ENCODE assay signal across 8 cellular contexts in the genomic region with DNA sequence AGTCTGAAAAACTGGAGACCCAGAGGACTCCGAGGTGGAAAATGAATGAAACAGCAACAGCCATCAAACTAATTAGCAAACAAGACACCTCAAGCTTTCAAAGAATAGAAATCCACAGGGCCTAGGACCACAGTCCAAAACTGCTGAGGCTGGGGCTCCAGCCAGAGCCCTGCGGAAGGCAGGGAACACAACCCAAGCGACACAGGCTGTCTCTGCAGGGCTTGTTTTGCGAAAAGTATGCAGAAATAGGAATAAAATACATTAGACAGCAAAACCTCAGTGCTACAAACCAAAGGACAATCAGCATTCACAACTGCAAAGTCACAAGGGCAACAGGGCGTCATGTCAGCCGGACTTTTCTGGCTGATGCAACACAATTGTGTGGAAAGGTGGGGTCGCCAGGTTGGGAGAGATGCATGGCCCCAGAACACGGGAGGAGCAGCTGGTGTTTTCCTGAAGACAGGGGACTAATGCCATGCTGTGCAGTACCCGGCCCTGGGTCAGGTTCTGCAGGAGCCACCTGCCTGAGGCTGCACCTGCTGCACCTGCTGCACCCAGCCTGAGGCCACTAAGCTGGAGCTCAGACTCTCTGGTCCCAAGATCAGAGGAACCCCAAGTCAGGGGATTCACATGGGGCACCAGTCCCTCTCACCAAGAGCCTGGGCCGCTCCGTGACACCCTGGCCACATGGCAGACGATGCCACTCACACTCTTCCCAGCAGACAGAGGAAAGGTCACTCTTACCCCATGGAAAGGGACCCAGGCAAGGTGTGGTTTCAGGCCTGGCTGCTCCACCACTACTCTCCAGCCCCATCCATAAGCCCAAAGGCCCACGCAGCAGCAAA.
DNase-seq lines count a peak whose midpoint lies in the region; ATAC-seq and TF ChIP-seq lines count a peak whose summit lies in the region.

No MANE protein-coding gene starts in this region.

- no peaks in the 10 kb centered on the region for H4K20me1 ChIP-seq in KMS-11 (ENCODE audit: insufficient read depth)

- no peak for ATAC-seq in GM19324 (IDR thresholded peaks at IDR 0.05; ENCODE audit: low FRiP score, unreplicated experiment)

- H3K4me1 ChIP-seq in KMS-11 (ENCODE audit: low read depth, poor library complexity, severe bottlenecking) = peaks cover 38% of the 10 kb centered on the region
- peaks cover 0 to 24% of the 10 kb centered on the region in 2 donors for H3K4me1 ChIP-seq in right atrium auricular region
- H3K4me1 ChIP-seq in spleen = peaks cover 0 to 10% (median 3%) of the 10 kb centered on the region in 6 donors

- H2AFZ ChIP-seq in KMS-11 (ENCODE audit: low read depth) = no peak overlapping the region

- CTCF ChIA-PET in RWPE1 (lab: Yijun Ruan, JAX) = interaction anchor here (0.6 to 1.6 kb wide), 2 partner anchors 494 to 580 kb away, joined by 3 to 9 read pairs; no protein-coding TSS in a partner anchor

- peak overlapping the region; percentile 10; the same call in 1 of the 2 replicates for H3K4me2 ChIP-seq in KMS-11

- H3K27me3 ChIP-seq in KMS-11 (ENCODE audit: insufficient read depth, low read depth) = no peaks in the 10 kb centered on the region
- no peaks in the 10 kb centered on the region for H3K27me3 ChIP-seq in right atrium auricular region
- no peaks in the 10 kb centered on the region for H3K27me3 ChIP-seq in spleen (replicated peaks in 1 of 7)

- intact Hi-C loops in spleen (cut with DNase I; ENCODE audit: low total_unique reads) = no loop called here

- no peaks in the 10 kb centered on the region for H3K79me2 ChIP-seq in KMS-11 (ENCODE audit: insufficient read depth, low read depth)

- H3K27ac ChIP-seq in KMS-11 (peak overlapping the region; percentile 81), RWPE1 (peak overlapping the region; percentile 4), right atrium auricular region (peak overlapping the region; percentile 70 to 78), spleen (no peak overlapping the region)

- DNase-seq in RWPE1 (ENCODE audit: low spot score) (no peak), right atrium auricular region (ENCODE audit: low spot score) (no peak), spleen (peak; percentile 57), EL (no peak), H4 (ENCODE audit: low spot score) (no peak), foreskin fibroblast (no peak)

- POLR2A ChIA-PET in RWPE1 (lab: Yijun Ruan, JAX; ENCODE audit: low non-redundant PET) = no interaction called here

- H3K36me3 ChIP-seq in KMS-11 (ENCODE audit: insufficient read depth) = no peaks in the 10 kb centered on the region
- H3K36me3 ChIP-seq in right atrium auricular region = no peaks in the 10 kb centered on the region
- H3K36me3 ChIP-seq in spleen = peaks cover 0 to 35% (median 0%) of the 10 kb centered on the region in 6 donors

- TF ChIP-seq POLR2A in spleen (IDR thresholded peaks at IDR 0.05) = no peak

- no peak overlapping the region for H3K4me3 ChIP-seq in KMS-11 (IDR thresholded peaks at IDR 0.05; ENCODE audit: insufficient read depth, low read depth, low read length)
- no peak overlapping the region for H3K4me3 ChIP-seq in right atrium auricular region
- no peak overlapping the region for H3K4me3 ChIP-seq in spleen
- H3K4me3 ChIP-seq in foreskin fibroblast (ENCODE audit: low read depth in 1 of 2, low read length in 2 of 2) = no peak overlapping the region

- WGBS in spleen, 5 donors = 88 to 94% (median 91%) methylated on average over 11 to 13 of the region's 13 CpGs

- TF ChIP-seq CTCF in KMS-11 (conservative IDR thresholded peaks at IDR 0.05; ENCODE audit: low read depth, low read length) = no peak
- no peak for TF ChIP-seq CTCF in RWPE1 (conservative IDR thresholded peaks at IDR 0.05; ENCODE audit: low read depth)
- no peak for TF ChIP-seq CTCF in right atrium auricular region (IDR thresholded peaks at IDR 0.05)
- no peak for TF ChIP-seq CTCF in spleen (IDR thresholded peaks at IDR 0.05 in 8 of 11, conservative IDR thresholded peaks at IDR 0.05 in 3 of 11)
- TF ChIP-seq CTCF in foreskin fibroblast (IDR thresholded peaks at IDR 0.05; ENCODE audit: low read depth, low read length) = no peak

- H3K9me3 ChIP-seq in right atrium auricular region (no peaks in the 10 kb centered on the region), spleen (no peaks in the 10 kb centered on the region)

- peak overlapping the region; percentile 12; the same call in 1 of the 2 replicates for H3K9ac ChIP-seq in KMS-11

Comparison
In these comparisons a context has a peak if more than half of its experiments do, and no peak if none do; other contexts are left out.
1. H3K27ac ChIP-seq: peak in KMS-11 (single experiment), RWPE1 (single experiment) and right atrium auricular region (2 of 2); none in spleen (0 of 8).